In genomic region chr11:47259178-47259977, GRCh38 we compare ENCODE assay signal across 6 cellular contexts. TPM values are rescaled to one million over a fixed set of nuclear protein-coding genes. Genes with fewer than 3 reads are reported as not detected.
DNase-seq lines count a peak whose midpoint lies in the region; ATAC-seq, FAIRE-seq and TF ChIP-seq lines count a peak whose summit lies in the region.

No MANE protein-coding gene starts in this region.

- H3K4me3 Mint-ChIP-seq in activated CD4-positive, alpha-beta memory T cell treated with anti-CD3 and anti-CD28 coated beads, Interleukin-2, amount 10 ng/mL, durations not matched to agents 7 days and 5 days = no peak overlapping the region
- H3K4me3 Mint-ChIP-seq in immature natural killer cell = peak overlapping the region in 4 of 5 donors; percentile 47 to 59 (median 55)

- DNase-seq in AG04449 (ENCODE audit: low read depth, low spot score) (no peak), immature natural killer cell (peak in 1 of 3 donors; percentile 15), urothelium cell line (ENCODE audit: low spot score) (peak; percentile 37)
- peak; percentile 36 for DNase-seq in activated CD4-positive, alpha-beta memory T cell treated with anti-CD3 and anti-CD28 coated beads, Interleukin-2, amount 10 ng/mL, durations not matched to agents 7 days and 5 days

- peaks cover 9% of the 10 kb centered on the region for H3K4me1 Mint-ChIP-seq in activated CD4-positive, alpha-beta memory T cell treated with anti-CD3 and anti-CD28 coated beads, Interleukin-2, amount 10 ng/mL, durations not matched to agents 7 days and 5 days
- peaks cover 17 to 27% of the 10 kb centered on the region in 2 donors for H3K4me1 Mint-ChIP-seq in immature natural killer cell

- no peaks in the 10 kb centered on the region for H3K27me3 Mint-ChIP-seq in activated CD4-positive, alpha-beta memory T cell treated with anti-CD3 and anti-CD28 coated beads, Interleukin-2, amount 10 ng/mL, durations not matched to agents 7 days and 5 days
- peaks cover 0 to 2% (median 0%) of the 10 kb centered on the region in 3 donors for H3K27me3 Mint-ChIP-seq in immature natural killer cell (ENCODE audit: low read depth in 3 of 3)

- no peak overlapping the region for H3K27ac Mint-ChIP-seq in activated CD4-positive, alpha-beta memory T cell treated with anti-CD3 and anti-CD28 coated beads, Interleukin-2, amount 10 ng/mL, durations not matched to agents 7 days and 5 days
- H3K27ac Mint-ChIP-seq in immature natural killer cell = peak overlapping the region in 4 of 6 donors; percentile 24 to 86 (median 52)

- H3K4me3 ChIP-seq in AG04449 (ENCODE audit: low read depth, low read length) = no peak overlapping the region

- no peaks in the 10 kb centered on the region for H3K36me3 Mint-ChIP-seq in activated CD4-positive, alpha-beta memory T cell treated with anti-CD3 and anti-CD28 coated beads, Interleukin-2, amount 10 ng/mL, durations not matched to agents 7 days and 5 days (ENCODE audit: low read depth)
- H3K36me3 Mint-ChIP-seq in immature natural killer cell = peaks cover 0 to 3% (median 0%) of the 10 kb centered on the region in 3 donors

- H3K9me3 Mint-ChIP-seq in activated CD4-positive, alpha-beta memory T cell treated with anti-CD3 and anti-CD28 coated beads, Interleukin-2, amount 10 ng/mL, durations not matched to agents 7 days and 5 days = no peaks in the 10 kb centered on the region
- H3K9me3 Mint-ChIP-seq in immature natural killer cell = no peaks in the 10 kb centered on the region

- POLR2A ChIA-PET in AG04449 (lab: Yijun Ruan, JAX) = interaction anchor here (1.5 to 1.8 kb wide), 2 partner anchors 11 to 17 kb away, joined by 4 to 6 read pairs; partner anchors contain the start of gene ACP2
- POLR2A ChIA-PET in activated CD4-positive, alpha-beta memory T cell treated with anti-CD3 and anti-CD28 coated beads, Interleukin-2, amount 10 ng/mL, durations not matched to agents 7 days and 5 days (lab: Charles Lee) = interaction anchor here (0.8 to 3.0 kb wide), 10 partner anchors 9 to 81 kb away, joined by 3 to 23 read pairs (median 6); partner anchors contain the start of genes ACP2, DDB2 and MADD

- ATAC-seq in HG02759 (IDR thresholded peaks at IDR 0.05; ENCODE audit: unreplicated experiment) (peak; percentile 58), GM21717 (IDR thresholded peaks at IDR 0.05; ENCODE audit: unreplicated experiment) (no peak)

- no peak for FAIRE-seq in urothelium cell line (lab: Jason Lieb, UNC)

- CTCF ChIA-PET in AG04449 (lab: Yijun Ruan, JAX) = interaction anchor here (0.8 to 5.6 kb wide), 27 partner anchors 8 to 426 kb away, joined by 3 to 108 read pairs (median 9); partner anchors contain the start of genes ACP2, ARFGAP2, MADD and PACSIN3
- CTCF ChIA-PET in activated CD4-positive, alpha-beta memory T cell treated with anti-CD3 and anti-CD28 coated beads, Interleukin-2, amount 10 ng/mL, durations not matched to agents 7 days and 5 days (lab: Charles Lee) = interaction anchor here (0.6 to 3.5 kb wide), 25 partner anchors 9 to 305 kb away, joined by 3 to 39 read pairs (median 5); partner anchors contain the start of genes ACP2, DDB2 and PACSIN3

- TF ChIP-seq CTCF in AG04449 (IDR thresholded peaks at IDR 0.05; ENCODE audit: insufficient read depth, low read length, missing control alignments) = peak; percentile 65

RNA-seq across cellular contexts. Expression of gene NR1H3, which starts 1.6 kb away (rescaled TPM):
- 10 to 100 TPM; 10.5 to 13.9 TPM for total RNA-seq in activated CD4-positive, alpha-beta memory T cell treated with anti-CD3 and anti-CD28 coated beads, Interleukin-2, amount 10 ng/mL, durations not matched to agents 7 days and 5 days
- 10 to 100 TPM; 14.8 to 20.3 (median 19.8) TPM for polyA plus RNA-seq in immature natural killer cell

RNA-seq across cellular contexts. Expression of gene MADD, which starts 10.6 kb away (rescaled TPM):
- total RNA-seq in activated CD4-positive, alpha-beta memory T cell treated with anti-CD3 and anti-CD28 coated beads, Interleukin-2, amount 10 ng/mL, durations not matched to agents 7 days and 5 days = 100 to 1,000 TPM in 1 of 2 experiments, 10 to 100 TPM in 1; 99.4 to 107 TPM
- polyA plus RNA-seq in immature natural killer cell = 10 to 100 TPM; 14.7 to 42.7 (median 19.3) TPM

RNA-seq across cellular contexts. Expression of gene ACP2, which starts 10.8 kb away (rescaled TPM):
- 10 to 100 TPM; 26.6 to 27.1 TPM for total RNA-seq in activated CD4-positive, alpha-beta memory T cell treated with anti-CD3 and anti-CD28 coated beads, Interleukin-2, amount 10 ng/mL, durations not matched to agents 7 days and 5 days
- 10 to 100 TPM in 2 of 3 donors, 1 to 10 TPM in 1; 6.6 to 20.1 (median 19.2) TPM for polyA plus RNA-seq in immature natural killer cell

RNA-seq across cellular contexts. Expression of gene DDB2, which starts 44.6 kb away (rescaled TPM):
- 100 to 1,000 TPM; 159 to 163 TPM for total RNA-seq in activated CD4-positive, alpha-beta memory T cell treated with anti-CD3 and anti-CD28 coated beads, Interleukin-2, amount 10 ng/mL, durations not matched to agents 7 days and 5 days
- polyA plus RNA-seq in immature natural killer cell = 10 to 100 TPM; 27.4 to 39.3 (median 35.4) TPM
